In the genomic region with DNA sequence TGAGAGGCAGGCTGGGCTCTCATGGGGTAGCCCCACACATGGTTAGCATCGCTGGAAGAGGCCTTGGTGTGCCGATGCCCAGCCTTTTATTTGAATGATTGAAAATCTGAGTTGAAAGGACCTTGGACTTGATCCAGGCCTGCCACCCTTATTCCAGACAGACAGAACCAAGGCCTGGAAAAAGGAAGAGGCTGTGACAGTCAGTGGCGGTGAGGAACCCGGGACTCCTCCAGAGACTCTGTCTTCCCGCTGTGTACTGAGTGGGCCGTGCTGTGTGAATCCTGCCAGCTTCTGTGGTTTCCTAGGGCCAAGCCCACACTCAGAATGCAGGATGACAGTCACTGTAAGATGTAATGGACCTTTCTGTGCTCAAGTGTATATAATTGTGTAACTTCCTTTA, we compare ENCODE assay signal across 12 cellular contexts.
A peak's percentile ranks its signal among the peaks of the same experiment; 100 is the strongest.
DNase-seq lines count a peak whose midpoint lies in the region; TF ChIP-seq lines count a peak whose summit lies in the region.
"Had no signal": no experiment of that assay in that cellular context is flagged by ENCODE, and none has a peak within 500 bp of the region (broad histone marks: within the 10 kb centered on the region; RNA-seq: fewer than 3 reads in every experiment).

No MANE protein-coding gene starts in this region.

- H3K4me1 Mint-ChIP-seq in nephron, result peaks cover 38% of the 10 kb centered on the region

- DNase-seq in DMS79 (lab: John Stamatoyannopoulos, UW), result peak; percentile 22
- no peak for DNase-seq in DMS79 treated with DMSO at 0.1 percent for 48 hours (lab: John Stamatoyannopoulos, UW)
- DNase-seq in Jurkat, Clone E6-1 (ENCODE audit: low read depth, low spot score), result peak; percentile 70
- peak; percentile 50 to 54 for DNase-seq in activated T-cell treated with anti-CD3 and anti-CD28 coated beads, Interleukin-2, amount 50 U/mL, for 48 hours
- DNase-seq in SHP77 treated with DMSO at 0.1 percent for 48 hours (lab: John Stamatoyannopoulos, UW), result no peak
- DNase-seq in activated effector memory CD4-positive, alpha-beta T cell treated with Interleukin-2 at 50 U/mL for 16 hours, result no peak
- no peak for DNase-seq in NCI-H1105 treated with DMSO at 0.1 percent for 48 hours (lab: John Stamatoyannopoulos, UW)
- DNase-seq: H7, NCI-H146 had no signal

- H3K4me3 ChIP-seq in Jurkat, Clone E6-1 (ENCODE audit: low read length), result peak overlapping the region; percentile 41
- H3K4me3 ChIP-seq: GM12878 had no signal

- H3K4me3 Mint-ChIP-seq in nephron, result no peak overlapping the region

- no peak for TF ChIP-seq CTCF in nephron (IDR thresholded peaks at IDR 0.05; ENCODE audit: unreplicated experiment in 3 of 3)

- no peaks in the 10 kb centered on the region for H3K36me3 Mint-ChIP-seq in nephron (ENCODE audit: low read depth)
- H3K36me3 Mint-ChIP-seq: memory B cell had no signal

- peak overlapping the region in 2 of 3 experiments; percentile 40 to 75 for H3K27ac Mint-ChIP-seq in nephron
- H3K27ac Mint-ChIP-seq: memory B cell had no signal

- H3K27me3 Mint-ChIP-seq in nephron (ENCODE audit: low read depth), result no peaks in the 10 kb centered on the region

- H3K9me3 Mint-ChIP-seq in nephron, result no peaks in the 10 kb centered on the region
- H3K9me3 Mint-ChIP-seq: memory B cell had no signal

Comparison
In these comparisons a context has a peak if more than half of its experiments do, and no peak if none do; other contexts are left out.
1. DNase-seq: peak in DMS79 (single experiment), Jurkat, Clone E6-1 (single experiment) and activated T-cell treated with anti-CD3 and anti-CD28 coated beads, Interleukin-2, amount 50 U/mL, for 48 hours (2 of 2); none in DMS79 treated with DMSO at 0.1 percent for 48 hours (single experiment), SHP77 treated with DMSO at 0.1 percent for 48 hours (single experiment), activated effector memory CD4-positive, alpha-beta T cell treated with Interleukin-2 at 50 U/mL for 16 hours (single experiment) and NCI-H1105 treated with DMSO at 0.1 percent for 48 hours (single experiment).